Comparison of ENCODE assay signal across 9 cellular contexts in the genomic region with DNA sequence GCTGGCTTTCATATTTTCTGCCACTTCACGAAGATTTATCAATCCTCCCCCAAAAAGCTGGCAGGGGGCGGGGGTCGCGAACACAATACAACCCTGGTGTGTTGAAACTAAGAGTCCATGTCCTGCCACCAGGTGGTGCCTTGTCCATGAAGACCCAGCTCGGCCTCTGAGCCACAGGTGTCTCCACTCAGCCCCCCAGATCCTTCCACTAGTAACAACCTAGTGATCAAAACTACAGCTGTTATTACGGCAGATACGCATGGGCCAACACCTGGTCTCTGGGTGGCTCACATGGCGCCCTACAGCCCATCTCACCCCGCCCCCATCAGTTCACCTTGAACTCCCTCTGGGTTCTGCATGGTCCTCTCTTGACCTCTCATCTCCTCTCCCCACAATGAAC. TPM values are rescaled to one million over a fixed set of nuclear protein-coding genes. Genes with fewer than 3 reads are reported as not detected.
DNase-seq lines count a peak whose midpoint lies in the region; ATAC-seq, FAIRE-seq and TF ChIP-seq lines count a peak whose summit lies in the region.
"Had no signal": no experiment of that assay in that cellular context is flagged by ENCODE, and none has a peak within 500 bp of the region (broad histone marks: within the 10 kb centered on the region; RNA-seq: fewer than 3 reads in every experiment).

No MANE protein-coding gene starts in this region.

- TF ChIP-seq EP300 in K562 (IDR thresholded peaks at IDR 0.05; ENCODE audit: low read length) (no peak), transverse colon (IDR thresholded peaks at IDR 0.05; ENCODE audit: low read depth) (no peak)

- H3K27me3 Mint-ChIP-seq in activated naive CD4-positive, alpha-beta T cell treated with anti-CD3 and anti-CD28 coated beads, Interleukin-2, amount 10 ng/mL, durations not matched to agents 7 days and 5 days = no peaks in the 10 kb centered on the region

- POLR2A ChIA-PET in K562 (lab: Yijun Ruan, JAX) = interaction anchor here (0.8 to 1.9 kb wide), 2 partner anchors 12 to 73 kb away, joined by 3 to 14 read pairs; no protein-coding TSS in a partner anchor

- 66% methylated on average over 9 of the region's 9 CpGs for WGBS in K562 (ENCODE audit: insufficient coverage, low coverage, missing lambda C conversion rate)
- 40 to 76% methylated on average over 1 to 9 of the region's 9 CpGs for WGBS in transverse colon (ENCODE audit: low coverage in 1 of 2), 2 donors

- H3K9me3 Mint-ChIP-seq in activated naive CD4-positive, alpha-beta T cell treated with anti-CD3 and anti-CD28 coated beads, Interleukin-2, amount 10 ng/mL, durations not matched to agents 7 days and 5 days = no peaks in the 10 kb centered on the region

- CTCF ChIA-PET in activated naive CD4-positive, alpha-beta T cell treated with anti-CD3 and anti-CD28 coated beads, Interleukin-2, amount 10 ng/mL, durations not matched to agents 7 days and 5 days (lab: Charles Lee) = interaction anchor here (0.6 to 2.2 kb wide), 26 partner anchors 10 to 209 kb away, joined by 3 to 20 read pairs (median 6); no protein-coding TSS in a partner anchor
- CTCF ChIA-PET in K562 (lab: Yijun Ruan, JAX; ENCODE audit: low intra/inter-chr PET ratio) = no interaction called here

- no peak for FAIRE-seq in K562 (lab: Jason Lieb, UNC)

- H3K36me3 ChIP-seq in K562 (ENCODE audit: control insufficient read depth, insufficient read depth, low read length) = peaks cover 2% of the 10 kb centered on the region; the same call in 2 of the 3 replicates
- no peaks in the 10 kb centered on the region for H3K36me3 ChIP-seq in transverse colon
- H3K36me3 ChIP-seq in ascending aorta = no peaks in the 10 kb centered on the region
- H3K36me3 ChIP-seq in upper lobe of right lung = no peaks in the 10 kb centered on the region

- H3K9me3 ChIP-seq in K562 (replicated peaks; ENCODE audit: control insufficient read depth, insufficient read depth, low read depth, low read length) (no peaks in the 10 kb centered on the region), transverse colon (no peaks in the 10 kb centered on the region), ascending aorta (no peaks in the 10 kb centered on the region), upper lobe of right lung (no peaks in the 10 kb centered on the region)

- BruUV-seq in K562 (replicated peaks; lab: Mats Ljungman, UMichigan) = no TSS peak

- H3K27ac ChIP-seq in K562 (ENCODE audit: extremely low read depth, low read depth, low read length) (no peak overlapping the region), transverse colon (no peak overlapping the region), ascending aorta (no peak overlapping the region), upper lobe of right lung (no peak overlapping the region)

- H3K4me3 Mint-ChIP-seq in activated naive CD4-positive, alpha-beta T cell treated with anti-CD3 and anti-CD28 coated beads, Interleukin-2, amount 10 ng/mL, durations not matched to agents 7 days and 5 days = no peak overlapping the region

- TF ChIP-seq POLR2A in K562 (conservative IDR thresholded peaks at IDR 0.05) (no peak), transverse colon (IDR thresholded peaks at IDR 0.05) (no peak)

- peaks cover 17% of the 10 kb centered on the region for H3K9me1 ChIP-seq in K562 (ENCODE audit: control insufficient read depth, insufficient read depth, low read length)

- TF ChIP-seq RAD21 in K562 (CRISPR knock-in tag; conservative IDR thresholded peaks at IDR 0.05 in 1 of 2, IDR thresholded peaks at IDR 0.05 in 1 of 2) = peak in 1 of 2 experiments; percentile 14; a peak in 1 of 4 replicates

- H3K4me2 ChIP-seq in K562 (ENCODE audit: insufficient read depth, low read length) = no peak overlapping the region

- peaks cover 100% of the 10 kb centered on the region for H3K79me2 ChIP-seq in K562 (ENCODE audit: control insufficient read depth, insufficient read depth, low read length)

- no peaks in the 10 kb centered on the region; a peak in 1 of 5 replicates for H3K4me1 ChIP-seq in K562 (replicated peaks in 1 of 2; ENCODE audit: control insufficient read depth in 2 of 2, insufficient read depth in 2 of 2, low read length in 2 of 2)
- H3K4me1 ChIP-seq in transverse colon = peaks cover 4 to 73% (median 35%) of the 10 kb centered on the region in 4 donors
- H3K4me1 ChIP-seq in ascending aorta = peaks cover 0 to 16% of the 10 kb centered on the region in 2 donors
- peaks cover 33% of the 10 kb centered on the region for H3K4me1 ChIP-seq in upper lobe of right lung

- TF ChIP-seq CTCF in K562 (IDR thresholded peaks at IDR 0.05 in 2 of 3, conservative IDR thresholded peaks at IDR 0.05 in 1 of 3; ENCODE audit: insufficient read depth in 2 of 3, low read depth in 1 of 3, low read length in 3 of 3) (peak; percentile 27 to 54 (median 41); a peak in 4 of 6 replicates), transverse colon (IDR thresholded peaks at IDR 0.05) (peak in 1 of 5 experiments; percentile 1), ascending aorta (IDR thresholded peaks at IDR 0.05) (no peak), upper lobe of right lung (IDR thresholded peaks at IDR 0.05) (no peak)

- peak overlapping the region; percentile 64 for H3K27ac Mint-ChIP-seq in activated naive CD4-positive, alpha-beta T cell treated with anti-CD3 and anti-CD28 coated beads, Interleukin-2, amount 10 ng/mL, durations not matched to agents 7 days and 5 days

- H3K36me3 Mint-ChIP-seq in activated naive CD4-positive, alpha-beta T cell treated with anti-CD3 and anti-CD28 coated beads, Interleukin-2, amount 10 ng/mL, durations not matched to agents 7 days and 5 days = peaks cover 2% of the 10 kb centered on the region

- H3K4me3 ChIP-seq in K562 (no peak overlapping the region), transverse colon (no peak overlapping the region), ascending aorta (no peak overlapping the region), upper lobe of right lung (no peak overlapping the region)

- peaks cover 64% of the 10 kb centered on the region for H3K4me1 Mint-ChIP-seq in activated naive CD4-positive, alpha-beta T cell treated with anti-CD3 and anti-CD28 coated beads, Interleukin-2, amount 10 ng/mL, durations not matched to agents 7 days and 5 days

- H3K27me3 ChIP-seq in K562 (ENCODE audit: control insufficient read depth in 2 of 2, insufficient read depth in 2 of 2, low read length in 2 of 2) (no peaks in the 10 kb centered on the region), transverse colon (no peaks in the 10 kb centered on the region), ascending aorta (no peaks in the 10 kb centered on the region), upper lobe of right lung (no peaks in the 10 kb centered on the region)

- ATAC-seq in HG03045 (IDR thresholded peaks at IDR 0.05; ENCODE audit: unreplicated experiment) (peak; percentile 18), K562 (peak; percentile 68), upper lobe of right lung (no peak)

- H4K20me1 ChIP-seq in K562 (replicated peaks; ENCODE audit: control insufficient read depth, insufficient read depth, low read length) = peaks cover 80% of the 10 kb centered on the region

- intact Hi-C loops in K562 (cut with micrococcal nuclease) (loop anchor here (10.0 kb wide), 1 partner anchor 69 kb away; no protein-coding TSS in a partner anchor), transverse colon (cut with DNase I; ENCODE audit: low total_unique reads) (no loop called here), ascending aorta (cut with DNase I) (no loop called here), upper lobe of right lung (cut with DNase I) (no loop called here)

- in situ Hi-C loops in K562 (cut with MboI) (no loop called here), transverse colon (cut with MboI; ENCODE audit: low pct_ligation_motif_present in 1 of 4, low pct_unique_long_range_greater_than_20kb in 1 of 4, low sequenced_read_pairs in 3 of 4) (no loop called here)

- no peak overlapping the region for H2AFZ ChIP-seq in K562 (ENCODE audit: low read depth, low read length)

- H3K9ac ChIP-seq in K562 (ENCODE audit: insufficient read depth in 1 of 2, low read depth in 2 of 2, low read length in 2 of 2) = no peak overlapping the region

- DNase-seq in activated naive CD4-positive, alpha-beta T cell treated with anti-CD3 and anti-CD28 coated beads, Interleukin-2, amount 10 ng/mL, durations not matched to agents 7 days and 5 days = no peak
- DNase-seq in activated naive CD4-positive, alpha-beta T cell treated with anti-CD3 and anti-CD28 coated beads, Interleukin-2, amount 50 U/mL, for 16 hours = no peak
- DNase-seq in K562 (ENCODE audit: extremely low read depth in 1 of 4, low spot score in 3 of 4) (peak in 3 of 4 experiments; percentile 37 to 56 (median 49)), transverse colon (peak; percentile 25), ascending aorta (ENCODE audit: low spot score in 2 of 2) (no peak), midbrain (lab: John Stamatoyannopoulos, UW) (no peak), upper lobe of right lung (no peak)
- DNase-seq: right cardiac atrium had no signal

RNA-seq across cellular contexts. Expression of a gene that starts 27.7 kb away (rescaled TPM):
- total RNA-seq in K562 (2011; cell fraction: chromatin; rRNA removed; ENCODE audit: low replicate concordance) = 244 and 295 TPM in 2 replicates
- total RNA-seq in K562 (2011; cell fraction: nucleolus; rRNA removed) = 93.6 and 101 TPM in 2 replicates
- 137 and 186 TPM in 2 replicates for total RNA-seq in K562 (2011; cell fraction: nucleoplasm; rRNA removed)
- total RNA-seq in K562 (2014; rRNA removed) (57.9 and 62.9 TPM in 2 replicates), K562 (2014; rRNA removed; fragmentation: Illumina TruSeq; extraction: Trizol) (57.2 and 70.7 TPM in 2 replicates), K562 (2015; rRNA removed; fragmentation: Illumina TruSeq; extraction: Trizol) (57.2 and 59.0 TPM in 2 replicates), K562 (2021) (122 and 145 TPM in 2 replicates), transverse colon (100 to 1,000 TPM in 3 of 4 donors, 10 to 100 TPM in 1; 72.9 to 419 (median 158) TPM), ascending aorta (55.3 TPM), upper lobe of right lung (87.5 TPM)
- polyA plus RNA-seq in K562 (2011; rRNA removed) (41.3 and 61.6 TPM in 2 replicates), K562 (2014; fragmentation: Illumina TruSeq; extraction: Trizol) (99.4 and 105 TPM in 2 replicates), K562 (2014; fragmentation: Nextera tagmentation; extraction: Ambion mirVana) (10 to 100 TPM; 17.1 to 27.2 TPM), K562 (2014; rRNA removed) (59.8 and 67.5 TPM in 2 replicates)
- 7.9 and 16.6 TPM in 2 replicates for polyA plus RNA-seq in K562 (2011; cell fraction: cytosol; rRNA removed)
- polyA plus RNA-seq in K562 (2011; cell fraction: nucleus; rRNA removed) = 99.3 and 104 TPM in 2 replicates
- polyA plus RNA-seq in K562 (2012) = 52.2 and 73.8 TPM in 2 replicates
- polyA minus RNA-seq in K562 (2011; rRNA and poly(A)+ RNA removed) = 81.7 and 93.4 TPM in 2 replicates
- 52.1 and 68.3 TPM in 2 replicates for polyA minus RNA-seq in K562 (2011; cell fraction: cytosol; rRNA and poly(A)+ RNA removed)
- polyA minus RNA-seq in K562 (2011; cell fraction: nucleus; rRNA and poly(A)+ RNA removed) = 61.3 and 130 TPM in 2 replicates

RNA-seq across cellular contexts. Expression of a gene that starts 53.8 kb away (rescaled TPM):
- total RNA-seq in K562 (2011; cell fraction: chromatin; rRNA removed; ENCODE audit: low replicate concordance) = not detected in 2 replicates
- not detected in 2 replicates for total RNA-seq in K562 (2011; cell fraction: nucleolus; rRNA removed)
- total RNA-seq in K562 (2011; cell fraction: nucleoplasm; rRNA removed) = not detected in 2 replicates
- not detected in 2 replicates for total RNA-seq in K562 (2014; rRNA removed)
- not detected in 2 replicates for total RNA-seq in K562 (2014; rRNA removed; fragmentation: Illumina TruSeq; extraction: Trizol)
- total RNA-seq in K562 (2015; rRNA removed; fragmentation: Illumina TruSeq; extraction: Trizol) = not detected in 2 replicates
- total RNA-seq in K562 (2021) = not detected in 2 replicates
- not detected in 2 replicates for polyA plus RNA-seq in K562 (2011; rRNA removed)
- not detected in 2 replicates for polyA plus RNA-seq in K562 (2011; cell fraction: cytosol; rRNA removed)
- polyA plus RNA-seq in K562 (2011; cell fraction: nucleus; rRNA removed) = not detected in 2 replicates
- not detected in 2 replicates for polyA plus RNA-seq in K562 (2012)
- polyA plus RNA-seq in K562 (2014; fragmentation: Illumina TruSeq; extraction: Trizol) = not detected in 2 replicates
- polyA plus RNA-seq in K562 (2014; fragmentation: Nextera tagmentation; extraction: Ambion mirVana) = not detected
- polyA plus RNA-seq in K562 (2014; rRNA removed) = not detected in 2 replicates
- polyA minus RNA-seq in K562 (2011; rRNA and poly(A)+ RNA removed) = not detected in 2 replicates
- not detected in 2 replicates for polyA minus RNA-seq in K562 (2011; cell fraction: cytosol; rRNA and poly(A)+ RNA removed)
- not detected in 2 replicates for polyA minus RNA-seq in K562 (2011; cell fraction: nucleus; rRNA and poly(A)+ RNA removed)
- not detected for total RNA-seq in transverse colon
- not detected for total RNA-seq in ascending aorta
- total RNA-seq in upper lobe of right lung = not detected
- total RNA-seq: right cardiac atrium had no signal
- polyA plus RNA-seq: right cardiac atrium had no signal

Comparison
In these comparisons a context has a peak if more than half of its experiments do, and no peak if none do; other contexts are left out.
1. DNase-seq: peak in K562 (3 of 4) and transverse colon (single experiment); none in activated naive CD4-positive, alpha-beta T cell treated with anti-CD3 and anti-CD28 coated beads, Interleukin-2, amount 10 ng/mL, durations not matched to agents 7 days and 5 days (single experiment), activated naive CD4-positive, alpha-beta T cell treated with anti-CD3 and anti-CD28 coated beads, Interleukin-2, amount 50 U/mL, for 16 hours (single experiment), ascending aorta (0 of 2), midbrain (single experiment) and upper lobe of right lung (single experiment).
2. CTCF ChIP-seq: peak in K562 (3 of 3); none in ascending aorta (0 of 3) and upper lobe of right lung (single experiment).